ENCODE assay signal across 14 cellular contexts in the genomic region with DNA sequence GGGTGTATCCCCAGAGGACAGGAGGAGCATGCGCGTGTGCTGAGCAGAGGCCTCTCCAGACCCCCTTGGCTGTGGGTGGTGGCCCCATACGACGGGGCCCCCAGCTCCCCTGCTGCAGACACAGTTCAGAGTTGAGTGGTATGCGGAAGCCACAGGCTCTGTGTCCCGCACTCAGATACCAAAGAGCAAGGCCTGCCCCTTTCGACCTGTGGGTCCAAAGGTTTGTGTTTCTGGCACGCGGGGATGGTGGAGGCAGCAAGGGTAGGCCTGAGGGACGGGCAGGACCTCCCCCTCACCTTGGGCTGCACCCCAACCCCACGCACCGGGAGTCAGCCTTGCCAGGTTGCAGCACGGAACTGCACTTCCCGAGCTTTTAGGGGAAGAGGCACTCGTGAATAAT. TPM values are rescaled to one million over a fixed set of nuclear protein-coding genes. Genes with fewer than 3 reads are reported as not detected.
DNase-seq lines count a peak whose midpoint lies in the region; ATAC-seq and TF ChIP-seq lines count a peak whose summit lies in the region.
"Had no signal": no experiment of that assay in that cellular context is flagged by ENCODE, and none has a peak within 500 bp of the region (broad histone marks: within the 10 kb centered on the region; RNA-seq: fewer than 3 reads in every experiment).

A gene (plus strand): TSS at position 328 of the 400 bp plus-strand sequence. CDS start 5,649 bp downstream, outside the sequence.

- no peak for DNase-seq in activated naive CD4-positive, alpha-beta T cell treated with anti-CD3 and anti-CD28 coated beads, Interleukin-2, amount 50 U/mL, for 72 hours (ENCODE audit: low spot score in 2 of 2)
- no peak for DNase-seq in activated naive CD4-positive, alpha-beta T cell (lab: John Stamatoyannopoulos, UW)
- DNase-seq in ascending aorta (ENCODE audit: low spot score in 2 of 2) (no peak), mesenteric fat pad (ENCODE audit: low spot score) (no peak), ureter (ENCODE audit: low spot score) (no peak), epidermal melanocyte (ENCODE audit: insufficient read length, low spot score) (no peak)
- DNase-seq: mesendoderm, NCI-H526, right lobe of liver, SJCRH30 had no signal

- H3K36me3 Mint-ChIP-seq in activated naive CD4-positive, alpha-beta T cell treated with anti-CD3 and anti-CD28 coated beads, Interleukin-2, amount 50 U/mL, for 72 hours = peaks cover 5 to 10% of the 10 kb centered on the region in 2 donors
- H3K36me3 Mint-ChIP-seq: type B pancreatic cell had no signal

- H3K27ac Mint-ChIP-seq in activated naive CD4-positive, alpha-beta T cell treated with anti-CD3 and anti-CD28 coated beads, Interleukin-2, amount 50 U/mL, for 72 hours = peak within 1 kb of the TSS; percentile 20 to 31
- H3K27ac Mint-ChIP-seq: type B pancreatic cell had no signal

- H3K4me3 ChIP-seq in ascending aorta = no peak within 1 kb of the TSS
- H3K4me3 ChIP-seq: right lobe of liver, SJCRH30 had no signal

- H3K4me1 ChIP-seq in ascending aorta = no peaks in the 10 kb centered on the region
- H3K4me1 ChIP-seq: right lobe of liver, SJCRH30 had no signal

- no peaks in the 10 kb centered on the region for H3K36me3 ChIP-seq in ascending aorta
- H3K36me3 ChIP-seq: right lobe of liver, SJCRH30 had no signal

- no peak within 1 kb of the TSS for H3K27ac ChIP-seq in ascending aorta
- H3K27ac ChIP-seq: HL-60, right lobe of liver, SJCRH30 had no signal

- no peaks in the 10 kb centered on the region for H3K9me3 ChIP-seq in ascending aorta
- H3K9me3 ChIP-seq: right lobe of liver, SJCRH30 had no signal

- TF ChIP-seq CTCF in ascending aorta (IDR thresholded peaks at IDR 0.05) = no peak

- intact Hi-C loops in ascending aorta (cut with DNase I) = no loop called here

- H3K9me3 Mint-ChIP-seq in activated naive CD4-positive, alpha-beta T cell treated with anti-CD3 and anti-CD28 coated beads, Interleukin-2, amount 50 U/mL, for 72 hours = no peaks in the 10 kb centered on the region
- H3K9me3 Mint-ChIP-seq: type B pancreatic cell had no signal

- no peak for ATAC-seq in activated naive CD4-positive, alpha-beta T cell treated with anti-CD3 and anti-CD28 coated beads, Interleukin-2, amount 50 U/mL, for 72 hours
- ATAC-seq in GM19463 (IDR thresholded peaks at IDR 0.05; ENCODE audit: unreplicated experiment) (no peak), HG03175 (IDR thresholded peaks at IDR 0.05; ENCODE audit: unreplicated experiment) (no peak)

- no peaks in the 10 kb centered on the region for H3K27me3 ChIP-seq in ascending aorta
- H3K27me3 ChIP-seq: right lobe of liver had no signal

RNA-seq across cellular contexts. Expression of the gene that starts here (rescaled TPM):
- total RNA-seq in activated naive CD4-positive, alpha-beta T cell treated with anti-CD3 and anti-CD28 coated beads, Interleukin-2, amount 50 U/mL, for 72 hours = 100 to 1,000 TPM; 214 to 334 TPM
- total RNA-seq in ascending aorta (17.9 TPM), mesenteric fat pad (29.0 TPM), ureter (17.5 TPM)
